In genomic region chr15:101684877-101685276, GRCh38 we compare ENCODE assay signal across 12 cellular contexts.
"Had no signal": no experiment of that assay in that cellular context is flagged by ENCODE, and none has a peak within 500 bp of the region (broad histone marks: within the 10 kb centered on the region; RNA-seq: fewer than 3 reads in every experiment).

No MANE protein-coding gene starts in this region.

- H3K4me1 ChIP-seq: left lung, transverse colon had no signal

- DNase-seq: activated CD4-positive, alpha-beta T cell treated with anti-CD3 and anti-CD28 coated beads for 48 hours; activated CD8-positive, alpha-beta memory T cell treated with anti-CD3 and anti-CD28 coated beads, Interleukin-2, amount 50 U/mL, for 48 hours; activated CD8-positive, alpha-beta T cell treated with anti-CD3 and anti-CD28 coated beads, Interleukin-2, amount 10 ng/mL, durations not matched to agents 7 days and 5 days; activated naive CD4-positive, alpha-beta T cell treated with Interleukin-2 at 50 U/mL for 16 hours; central memory CD4-positive, alpha-beta T cell; left lung; ovary; transverse colon had no signal

- ATAC-seq: activated CD8-positive, alpha-beta T cell treated with anti-CD3 and anti-CD28 coated beads, Interleukin-2, amount 10 ng/mL, durations not matched to agents 7 days and 5 days; stimulated activated memory B cell treated with anti-CD40 and anti-IgM and Interleukin-4, amounts not matched to agents 10 μg/mL and 1 μg/mL and 100 μg/mL, for 72 hours; WTC11 had no signal

- H3K4me3 ChIP-seq: left lung, ovary, SK-N-MC, skin epidermis, transverse colon had no signal

- H3K36me3 ChIP-seq: ovary had no signal

- H3K9me3 ChIP-seq: left lung, ovary, transverse colon had no signal

- H3K27me3 ChIP-seq: left lung, ovary, transverse colon had no signal

- H3K27ac ChIP-seq: left lung, ovary, SK-N-MC, skin epidermis had no signal
